30 cellular contexts compared by ENCODE assay signal in the genomic region with DNA sequence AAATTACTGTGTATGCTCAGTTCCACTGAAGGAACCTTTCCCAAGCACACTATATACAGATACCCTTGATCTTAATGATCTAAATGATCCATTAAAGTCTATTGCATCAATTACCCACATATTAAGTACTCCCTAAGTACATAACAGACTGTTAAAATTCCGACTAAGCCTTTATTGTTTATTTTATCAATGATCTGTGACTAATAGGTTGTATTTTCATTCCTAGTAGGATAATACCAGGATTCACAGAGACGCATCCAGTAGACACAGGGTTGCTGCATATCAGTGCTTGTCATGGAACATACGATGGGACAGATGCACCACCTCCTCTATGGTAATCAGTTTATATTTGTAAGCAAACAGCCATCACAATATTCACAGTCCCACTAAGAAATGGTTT.
"Had no signal": no experiment of that assay in that cellular context is flagged by ENCODE, and none has a peak within 500 bp of the region (broad histone marks: within the 10 kb centered on the region; RNA-seq: fewer than 3 reads in every experiment).

No MANE protein-coding gene starts in this region.

- H3K9me3 ChIP-seq: ascending aorta, body of pancreas, Peyer's patch, SJSA1 had no signal

- H3K4me1 ChIP-seq: ascending aorta, body of pancreas, Peyer's patch, SJSA1 had no signal

- ATAC-seq: activated CD8-positive, alpha-beta memory T cell treated with anti-CD3 and anti-CD28 coated beads, Interleukin-2, amount 10 ng/mL, durations not matched to agents 7 days and 5 days; activated naive CD4-positive, alpha-beta T cell treated with anti-CD3 and anti-CD28 coated beads, Interleukin-2, amount 50 U/mL, for 72 hours; activated naive CD8-positive, alpha-beta T cell treated with anti-CD3 and anti-CD28 coated beads, Interleukin-2, amount 50 U/mL, for 24 hours; body of pancreas had no signal

- H3K27me3 ChIP-seq: ascending aorta, Peyer's patch, SJSA1 had no signal

- H3K4me3 ChIP-seq: ascending aorta, body of pancreas, coronary artery, Peyer's patch, SJSA1 had no signal

- DNase-seq: activated B cell treated with CpG ODN at 0.5 μM for 24 hours; activated CD4-positive, alpha-beta T cell treated with anti-CD3 and anti-CD28 coated beads for 1 hour; activated CD4-positive, alpha-beta T cell treated with anti-CD3 and anti-CD28 coated beads, Interleukin-2, amount 10 ng/mL, durations not matched to agents 24 days and 14 days; activated CD4-positive, alpha-beta T cell treated with anti-CD3 and anti-CD28 coated beads, Interleukin-2, amount 50 U/mL, for 48 hours; activated CD8-positive, alpha-beta memory T cell treated with anti-CD3 and anti-CD28 coated beads, Interleukin-2, amount 10 ng/mL, durations not matched to agents 7 days and 5 days; activated effector memory CD4-positive, alpha-beta T cell treated with anti-CD3 and anti-CD28 coated beads, Interleukin-2, amount 50 U/mL, for 16 hours; activated naive CD4-positive, alpha-beta T cell treated with Interleukin-2 at 50 U/mL for 16 hours; activated naive CD8-positive, alpha-beta T cell treated with anti-CD3 and anti-CD28 coated beads, Interleukin-2, amount 50 U/mL, for 24 hours; activated T-cell treated with anti-CD3 and anti-CD28 coated beads, Interleukin-2, amount 50 U/mL, for 24 hours; amniotic stem cell; body of pancreas; central memory CD4-positive, alpha-beta T cell; Kasumi-1; KBM-7; NCI-H1048; NCI-H1436 treated with DMSO at 0.1 percent for 48 hours; NCI-H1930; NCI-H345; NCI-H510A; NCI-H526 treated with DMSO at 0.1 percent for 48 hours; NK-92 treated with Interleukin-12 subunit alpha and Interleukin-12 subunit beta, amount 100 ng/mL, for 24 hours; OCI-M1; Peyer's patch; SHP77; T-helper 2 cell; T1000 had no signal

- H3K36me3 ChIP-seq: ascending aorta, Peyer's patch, SJSA1 had no signal

- H3K27ac ChIP-seq: ascending aorta, body of pancreas, coronary artery, Peyer's patch, SJSA1 had no signal
